Comparison of ENCODE assay signal across 9 cellular contexts in the genomic region with DNA sequence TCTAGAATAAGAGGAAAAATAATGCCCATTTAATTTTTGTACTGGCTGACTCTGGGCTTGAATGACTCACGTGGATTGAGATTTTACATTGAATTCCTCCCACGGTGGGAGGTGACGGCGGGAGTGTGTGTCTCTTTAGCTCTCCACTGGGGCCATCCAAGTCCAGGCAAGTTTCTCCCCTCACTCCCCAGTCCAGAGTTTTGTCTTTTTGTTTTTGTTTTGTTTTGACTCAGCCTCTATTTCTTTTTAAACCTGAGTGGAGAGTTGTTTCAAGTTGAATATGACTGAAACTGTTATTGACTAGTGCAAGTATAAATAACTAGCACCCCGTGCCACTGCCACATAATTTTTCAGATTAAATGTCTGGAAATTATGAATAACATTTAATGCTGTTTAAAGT. TPM values are rescaled to one million over a fixed set of nuclear protein-coding genes. Genes with fewer than 3 reads are reported as not detected.
DNase-seq lines count a peak whose midpoint lies in the region; ATAC-seq, FAIRE-seq and TF ChIP-seq lines count a peak whose summit lies in the region.
"Had no signal": no experiment of that assay in that cellular context is flagged by ENCODE, and none has a peak within 500 bp of the region (broad histone marks: within the 10 kb centered on the region; RNA-seq: fewer than 3 reads in every experiment).

No MANE protein-coding gene starts in this region.

- H3K27me3 ChIP-seq in mesendoderm (ENCODE audit: insufficient read depth, low read length, poor library complexity) (no peaks in the 10 kb centered on the region), MM.1S (replicated peaks; ENCODE audit: insufficient read depth, low read length) (no peaks in the 10 kb centered on the region)

- no peak overlapping the region for H4K8ac ChIP-seq in mesendoderm (ENCODE audit: low read depth, low read length)

- no peak overlapping the region for H4K5ac ChIP-seq in mesendoderm (ENCODE audit: low read length)

- H3F3A ChIP-seq in MM.1S (ENCODE audit: insufficient read depth, low read length): no peaks in the 10 kb centered on the region

- H3K4me2 ChIP-seq in mesendoderm (ENCODE audit: low read length): no peak overlapping the region
- no peak overlapping the region for H3K4me2 ChIP-seq in MM.1S (ENCODE audit: low read depth, low read length)

- DNase-seq in activated CD8-positive, alpha-beta T cell treated with anti-CD3 and anti-CD28 coated beads for 36 hours: peak; percentile 31
- peak; percentile 34 for DNase-seq in mesendoderm
- DNase-seq in D721Med (ENCODE audit: insufficient read length, low spot score): no peak
- DNase-seq in NCI-H1105 treated with DMSO at 0.1 percent for 48 hours (lab: John Stamatoyannopoulos, UW): no peak
- no peak for DNase-seq in sciatic nerve (ENCODE audit: low spot score)
- DNase-seq in MM.1S: no peak

- WGBS in mesendoderm (ENCODE audit: extremely low coverage, insufficient coverage, low lambda C conversion rate): no CpG with 5 or more reads among the region's 5 CpGs

- no peak for TF ChIP-seq CTCF in activated CD8-positive, alpha-beta T cell treated with anti-CD3 and anti-CD28 coated beads for 36 hours (IDR thresholded peaks at IDR 0.05)
- no peak for TF ChIP-seq CTCF in D721Med (IDR thresholded peaks at IDR 0.05; ENCODE audit: insufficient read depth, missing control alignments)
- TF ChIP-seq CTCF in MM.1S (IDR thresholded peaks at IDR 0.05; ENCODE audit: low read length): no peak

- H3K9ac ChIP-seq in mesendoderm (ENCODE audit: low read length) (no peak overlapping the region), MM.1S (ENCODE audit: low read length) (no peak overlapping the region)

- H3K27me3 Mint-ChIP-seq in activated CD8-positive, alpha-beta T cell treated with anti-CD3 and anti-CD28 coated beads for 36 hours: no peaks in the 10 kb centered on the region

- no peak overlapping the region for H2BK5ac ChIP-seq in mesendoderm (ENCODE audit: low read length)

- H3K18ac ChIP-seq in mesendoderm (ENCODE audit: low read length): no peak overlapping the region

- POLR2A ChIA-PET in activated CD8-positive, alpha-beta T cell treated with anti-CD3 and anti-CD28 coated beads for 36 hours (lab: Charles Lee): interaction anchor here (0.6 to 1.2 kb wide), 4 partner anchors 8 to 1241 kb away, joined by 3 to 4 read pairs (median 3); no protein-coding TSS in a partner anchor

- H3K27ac ChIP-seq in mesendoderm (ENCODE audit: low read depth, low read length): no peak overlapping the region
- H3K27ac ChIP-seq in MM.1S (ENCODE audit: low read length): no peak overlapping the region

- no peak overlapping the region for H3K4me3 Mint-ChIP-seq in activated CD8-positive, alpha-beta T cell treated with anti-CD3 and anti-CD28 coated beads for 36 hours
- H3K4me3 Mint-ChIP-seq: neural crest cell had no signal

- no peaks in the 10 kb centered on the region for H3K79me1 ChIP-seq in mesendoderm (ENCODE audit: low read length)

- H3K9me3 ChIP-seq in MM.1S (replicated peaks; ENCODE audit: insufficient read depth, low read length): no peaks in the 10 kb centered on the region

- H4K20me1 ChIP-seq in MM.1S (ENCODE audit: insufficient read depth, low read length): no peaks in the 10 kb centered on the region

- H3K36me3 ChIP-seq in mesendoderm (ENCODE audit: control insufficient read depth, insufficient read depth, low read length) (no peaks in the 10 kb centered on the region), MM.1S (replicated peaks; ENCODE audit: insufficient read depth, low read length) (no peaks in the 10 kb centered on the region)

- H3K4me1 ChIP-seq in mesendoderm (ENCODE audit: control insufficient read depth, low read depth, low read length) (peaks cover 3% of the 10 kb centered on the region), MM.1S (ENCODE audit: low read length) (no peaks in the 10 kb centered on the region)

- CTCF ChIA-PET in activated CD8-positive, alpha-beta T cell treated with anti-CD3 and anti-CD28 coated beads for 36 hours (lab: Charles Lee): interaction anchor here (1.0 to 1.5 kb wide), 3 partner anchors 13 to 51 kb away, joined by 3 to 4 read pairs (median 3); no protein-coding TSS in a partner anchor

- H3K27ac Mint-ChIP-seq in activated CD8-positive, alpha-beta T cell treated with anti-CD3 and anti-CD28 coated beads for 36 hours: peak overlapping the region; percentile 38

- H3K36me3 Mint-ChIP-seq in activated CD8-positive, alpha-beta T cell treated with anti-CD3 and anti-CD28 coated beads for 36 hours (ENCODE audit: low read depth): peaks cover 2% of the 10 kb centered on the region

- H3K79me2 ChIP-seq in mesendoderm (ENCODE audit: control insufficient read depth, insufficient read depth, low read length): no peaks in the 10 kb centered on the region
- H3K79me2 ChIP-seq in MM.1S (ENCODE audit: low read length): no peaks in the 10 kb centered on the region; the same call in 1 of the 2 replicates

- H3K9me2 ChIP-seq in MM.1S (replicated peaks; ENCODE audit: insufficient read depth, low read length): no peaks in the 10 kb centered on the region

- no peak overlapping the region for H2BK120ac ChIP-seq in mesendoderm (ENCODE audit: low read depth, low read length)

- H2BK15ac ChIP-seq in mesendoderm (replicated peaks; ENCODE audit: low read depth): no peak overlapping the region

- no peak overlapping the region for H3K23ac ChIP-seq in mesendoderm (ENCODE audit: low read length)

- no peak for FAIRE-seq in D721Med (lab: Jason Lieb, UNC)

- intact Hi-C loops in activated CD8-positive, alpha-beta T cell treated with anti-CD3 and anti-CD28 coated beads for 36 hours (cut with micrococcal nuclease): no loop called here
- intact Hi-C loops in sciatic nerve (cut with DNase I): no loop called here

- peaks cover 17% of the 10 kb centered on the region for H3K4me1 Mint-ChIP-seq in activated CD8-positive, alpha-beta T cell treated with anti-CD3 and anti-CD28 coated beads for 36 hours (ENCODE audit: low read depth)

- no peak overlapping the region for H2AK5ac ChIP-seq in mesendoderm (ENCODE audit: low read length)

- peak; percentile 74 for ATAC-seq in GM18517 (IDR thresholded peaks at IDR 0.05; ENCODE audit: unreplicated experiment)
- peak; percentile 71 for ATAC-seq in HG02642 (IDR thresholded peaks at IDR 0.05; ENCODE audit: poor library complexity, unreplicated experiment)
- peak; percentile 58 for ATAC-seq in activated CD8-positive, alpha-beta T cell treated with anti-CD3 and anti-CD28 coated beads for 36 hours
- ATAC-seq in sciatic nerve: no peak

- no peaks in the 10 kb centered on the region for H3K9me3 Mint-ChIP-seq in activated CD8-positive, alpha-beta T cell treated with anti-CD3 and anti-CD28 coated beads for 36 hours
- H3K9me3 Mint-ChIP-seq: neural crest cell had no signal

- no peak overlapping the region for H3K4ac ChIP-seq in mesendoderm (ENCODE audit: low read depth, low read length)

- H2AFZ ChIP-seq in MM.1S (ENCODE audit: low read length): no peak overlapping the region

- H3K56ac ChIP-seq in mesendoderm (ENCODE audit: low read length): no peak overlapping the region

- no peak overlapping the region for H3K4me3 ChIP-seq in mesendoderm (ENCODE audit: low read length)
- no peak overlapping the region for H3K4me3 ChIP-seq in MM.1S (ENCODE audit: low read length)

RNA-seq across cellular contexts. Expression of gene CHST7, which starts 13.6 kb away (rescaled TPM):
- 1 to 10 TPM; 2.5 to 2.8 TPM for total RNA-seq in activated CD8-positive, alpha-beta T cell treated with anti-CD3 and anti-CD28 coated beads for 36 hours
- 4.0 TPM for polyA plus RNA-seq in mesendoderm (2013, experiment 1 of 2)
- 4.5 TPM for polyA plus RNA-seq in mesendoderm (2013, experiment 2 of 2)
- 7.0 TPM for total RNA-seq in sciatic nerve

RNA-seq across cellular contexts. Expression of gene ZNF674, which starts 41.9 kb away (rescaled TPM):
- 1 to 10 TPM; 1.7 to 2.0 TPM for total RNA-seq in activated CD8-positive, alpha-beta T cell treated with anti-CD3 and anti-CD28 coated beads for 36 hours
- polyA plus RNA-seq in mesendoderm (2013, experiment 1 of 2): 2.5 TPM
- 2.2 TPM for polyA plus RNA-seq in mesendoderm (2013, experiment 2 of 2)
- 6.6 TPM for total RNA-seq in sciatic nerve

Comparison
In these comparisons a context has a peak if more than half of its experiments do, and no peak if none do; other contexts are left out.
1. DNase-seq: peak in activated CD8-positive, alpha-beta T cell treated with anti-CD3 and anti-CD28 coated beads for 36 hours (single experiment) and mesendoderm (single experiment); none in D721Med (single experiment), NCI-H1105 treated with DMSO at 0.1 percent for 48 hours (single experiment), sciatic nerve (single experiment) and MM.1S (single experiment).